In the genomic region with DNA sequence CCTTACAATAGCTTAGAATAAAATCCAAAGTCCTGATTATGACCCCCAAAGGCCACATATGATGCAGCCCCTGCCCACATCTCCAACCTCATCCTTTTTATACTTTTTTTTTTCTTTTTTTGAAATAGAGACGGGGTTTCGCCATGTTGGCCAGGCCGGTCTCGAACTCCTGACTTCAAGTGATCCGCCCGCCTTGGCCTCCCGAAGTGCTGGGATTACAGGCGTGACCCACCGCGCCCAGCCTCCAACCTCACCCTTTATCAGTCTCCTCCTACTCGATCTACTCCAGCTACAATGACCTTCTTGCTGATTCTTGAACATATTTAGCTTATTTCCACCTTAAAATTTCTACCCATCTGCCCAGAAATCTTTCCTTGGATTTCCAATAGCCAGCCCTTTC, we compare ENCODE assay signal across 8 cellular contexts. TPM values are rescaled to one million over a fixed set of nuclear protein-coding genes. Genes with fewer than 3 reads are reported as not detected.
DNase-seq lines count a peak whose midpoint lies in the region; TF ChIP-seq lines count a peak whose summit lies in the region.

No MANE protein-coding gene starts in this region.

- in situ Hi-C loops in mammary epithelial cell (cut with MboI; ENCODE audit: low sequenced_read_pairs in 2 of 2): no loop called here

- dilution Hi-C loops in mammary epithelial cell (cut with HindIII; ENCODE audit: low sequenced_read_pairs): no loop called here

- CTCF ChIA-PET in A673 (lab: Charles Lee) (interaction anchor here (0.9 kb wide), 1 partner anchor 28 kb away, joined by 3 read pairs; no protein-coding TSS in a partner anchor), mammary epithelial cell (lab: Charles Lee; ENCODE audit: low non-redundant PET) (no interaction called here)

- H3K27me3 ChIP-seq in A673 (replicated peaks; ENCODE audit: insufficient read depth, low read depth, low read length, poor library complexity) (no peaks in the 10 kb centered on the region), HUES6 (ENCODE audit: control insufficient read depth, insufficient read depth, low read length) (no peaks in the 10 kb centered on the region), mammary epithelial cell (ENCODE audit: insufficient read depth, low read length) (no peaks in the 10 kb centered on the region), mucosa of rectum (ENCODE audit: control insufficient read depth in 2 of 2, insufficient read depth in 2 of 2, low read length in 2 of 2) (no peaks in the 10 kb centered on the region)

- no peaks in the 10 kb centered on the region for H4K20me1 ChIP-seq in mammary epithelial cell (ENCODE audit: insufficient read depth, low read length)

- peak overlapping the region; percentile 89 for H2AFZ ChIP-seq in mammary epithelial cell (ENCODE audit: low read depth, low read length)

- H3K27ac ChIP-seq in A673 (ENCODE audit: low read depth, low read length, poor library complexity, severe bottlenecking): peak overlapping the region; percentile 99
- peak overlapping the region; percentile 98; the same call in 1 of the 2 replicates for H3K27ac ChIP-seq in HUES6 (ENCODE audit: low read depth, low read length)
- peak overlapping the region; percentile 83 for H3K27ac ChIP-seq in mammary epithelial cell (ENCODE audit: insufficient read depth, low read depth, low read length)
- peak overlapping the region; percentile 96 to 97 for H3K27ac ChIP-seq in mucosa of rectum (ENCODE audit: low read depth in 2 of 2, low read length in 2 of 2)

- intact Hi-C loops in A673 (cut with micrococcal nuclease; ENCODE audit: unreplicated experiment): no loop called here
- intact Hi-C loops in mammary epithelial cell (cut with micrococcal nuclease): loop anchor here (10.0 kb wide), 1 partner anchor 544 kb away; a partner anchor contains a TSS

- H3K4me1 ChIP-seq in A673 (ENCODE audit: insufficient read depth, low read length, poor library complexity, severe bottlenecking): peaks cover 10% of the 10 kb centered on the region
- no peaks in the 10 kb centered on the region for H3K4me1 ChIP-seq in HUES6 (ENCODE audit: control insufficient read depth, insufficient read depth, low read length)
- peaks cover 12% of the 10 kb centered on the region for H3K4me1 ChIP-seq in mammary epithelial cell (ENCODE audit: insufficient read depth, low read length)
- H3K4me1 ChIP-seq in mucosa of rectum (ENCODE audit: control insufficient read depth in 2 of 2, insufficient read depth in 2 of 2, low read length in 2 of 2): peaks cover 31 to 36% of the 10 kb centered on the region in 2 donors

- BruUV-seq in A673 (replicated peaks; lab: Mats Ljungman, UMichigan): no TSS peak
- BruUV-seq in mammary epithelial cell (replicated peaks; lab: Mats Ljungman, UMichigan): no TSS peak

- peaks cover 19% of the 10 kb centered on the region for H3K36me3 ChIP-seq in A673 (ENCODE audit: insufficient read depth, low read length, poor library complexity, severe bottlenecking)
- peaks cover 25% of the 10 kb centered on the region for H3K36me3 ChIP-seq in HUES6 (ENCODE audit: control insufficient read depth, insufficient read depth, low read length)
- no peaks in the 10 kb centered on the region for H3K36me3 ChIP-seq in mammary epithelial cell (ENCODE audit: insufficient read depth, low read length)
- H3K36me3 ChIP-seq in mucosa of rectum (ENCODE audit: control insufficient read depth in 2 of 2, insufficient read depth in 2 of 2, low read length in 2 of 2): peaks cover 8 to 10% of the 10 kb centered on the region in 2 donors

- DNase-seq in A673 (ENCODE audit: low spot score) (no peak), mammary epithelial cell (no peak), GM20000 (ENCODE audit: low spot score) (no peak), D341Med (ENCODE audit: low spot score) (no peak), NCI-H2171 treated with DMSO at 0.1 percent for 48 hours (lab: John Stamatoyannopoulos, UW) (no peak), hypothalamus (lab: John Stamatoyannopoulos, UW) (no peak)

- TF ChIP-seq CTCF in A673 (conservative IDR thresholded peaks at IDR 0.05; ENCODE audit: low read depth, low read length) (no peak), mammary epithelial cell (conservative IDR thresholded peaks at IDR 0.05 in 1 of 2, IDR thresholded peaks at IDR 0.05 in 1 of 2; ENCODE audit: extremely low read depth in 1 of 2, insufficient read depth in 1 of 2, low read depth in 1 of 2, low read length in 2 of 2) (no peak), GM20000 (IDR thresholded peaks at IDR 0.05; ENCODE audit: extremely low read depth, missing control alignments) (no peak)

- peak overlapping the region; percentile 80 for H3K4me3 ChIP-seq in A673 (ENCODE audit: low read depth, low read length, poor library complexity, severe bottlenecking)
- H3K4me3 ChIP-seq in HUES6 (ENCODE audit: low read depth, low read length): peak overlapping the region; percentile 97
- peak overlapping the region; percentile 67 to 84 (median 68) for H3K4me3 ChIP-seq in mammary epithelial cell (replicated peaks in 1 of 3; ENCODE audit: insufficient read depth in 1 of 3, low read depth in 2 of 3, low read length in 3 of 3)
- peak overlapping the region; percentile 90 to 97 for H3K4me3 ChIP-seq in mucosa of rectum (ENCODE audit: low read length in 2 of 2)

- peak overlapping the region; percentile 84 for H3K4me2 ChIP-seq in mammary epithelial cell (ENCODE audit: insufficient read depth, low read depth, low read length)

- H3K9me3 ChIP-seq in A673 (ENCODE audit: low read depth, low read length, poor library complexity, severe bottlenecking): no peaks in the 10 kb centered on the region
- H3K9me3 ChIP-seq in HUES6 (ENCODE audit: control insufficient read depth, insufficient read depth, low read depth, low read length): no peaks in the 10 kb centered on the region
- H3K9me3 ChIP-seq in mammary epithelial cell (replicated peaks; ENCODE audit: insufficient read depth, low read length): no peaks in the 10 kb centered on the region
- H3K9me3 ChIP-seq in mucosa of rectum (ENCODE audit: control insufficient read depth in 2 of 2, low read length in 2 of 2): no peaks in the 10 kb centered on the region

- WGBS in mammary epithelial cell (ENCODE audit: low coverage, missing lambda C conversion rate): 38% methylated on average over 6 of the region's 11 CpGs

- POLR2A ChIA-PET in A673 (lab: Charles Lee; ENCODE audit: low non-redundant PET): no interaction called here

- H3K9ac ChIP-seq in HUES6 (ENCODE audit: low read length) (peak overlapping the region; percentile 99), mammary epithelial cell (ENCODE audit: insufficient read depth, low read length) (peak overlapping the region; percentile 97), mucosa of rectum (ENCODE audit: low read depth in 1 of 2, low read length in 2 of 2) (peak overlapping the region; percentile 81 to 99)

- peaks cover 67% of the 10 kb centered on the region for H3K79me2 ChIP-seq in mammary epithelial cell (ENCODE audit: insufficient read depth, low read length)

RNA-seq across cellular contexts. Expression of a gene that starts 1.2 kb away (rescaled TPM):
- 67.4 and 78.6 TPM in 2 replicates for total RNA-seq in A673 (2021)
- total RNA-seq in mammary epithelial cell: 10 to 100 TPM; 34.5 to 46.7 TPM
- 38.7 TPM for polyA plus RNA-seq in mammary epithelial cell
- polyA minus RNA-seq in mammary epithelial cell: 49.4 TPM
